Comparison of ENCODE assay signal across 8 cellular contexts in the genomic region with DNA sequence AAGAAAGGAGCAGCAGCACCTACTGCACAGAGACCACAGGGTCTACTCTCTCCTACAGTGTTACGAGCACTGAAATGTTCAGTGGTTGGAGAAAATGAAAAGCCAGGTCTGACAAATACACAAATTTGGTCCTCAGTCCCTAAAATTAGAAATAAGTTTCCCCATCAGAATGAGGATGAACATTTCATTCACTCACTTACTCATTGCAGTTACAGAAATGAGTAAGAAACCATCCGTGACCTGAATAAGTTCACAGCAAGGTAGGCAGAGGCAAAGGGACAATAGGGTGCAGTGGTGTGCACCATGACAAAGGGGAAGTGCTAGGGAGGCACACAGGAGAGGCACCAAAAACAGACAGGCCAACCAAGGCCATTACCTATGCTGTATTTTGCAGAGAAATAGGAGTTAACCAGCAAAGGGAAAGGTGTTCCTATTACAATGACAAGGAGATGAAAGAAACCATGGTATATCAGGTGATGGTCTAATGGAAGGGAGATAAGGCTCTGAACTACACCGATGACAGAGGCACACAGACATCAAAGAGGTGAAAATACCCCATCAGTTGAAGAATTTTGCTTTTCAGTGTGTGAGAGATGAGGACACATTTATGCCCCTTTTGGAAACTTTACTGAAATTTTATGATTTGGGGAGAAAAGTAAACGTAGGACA. TPM values are rescaled to one million over a fixed set of nuclear protein-coding genes. Genes with fewer than 3 reads are reported as not detected.
DNase-seq lines count a peak whose midpoint lies in the region; ATAC-seq and TF ChIP-seq lines count a peak whose summit lies in the region.

No MANE protein-coding gene starts in this region.

- CTCF ChIA-PET in activated B cell treated with CpG ODN at 0.5 μM for 24 hours (lab: Charles Lee) = interaction anchor here (1.2 kb wide), 1 partner anchor 142 kb away, joined by 3 read pairs; no protein-coding TSS in a partner anchor

- H3K27me3 Mint-ChIP-seq in activated B cell treated with CpG ODN at 0.5 μM for 24 hours = no peaks in the 10 kb centered on the region

- TF ChIP-seq CTCF in activated B cell treated with CpG ODN at 0.5 μM for 24 hours (IDR thresholded peaks at IDR 0.05) = no peak
- no peak for TF ChIP-seq CTCF in brain microvascular endothelial cell (IDR thresholded peaks at IDR 0.05; ENCODE audit: low read depth, low read length, missing control alignments)

- no peak overlapping the region for H3K4me3 ChIP-seq in brain microvascular endothelial cell (ENCODE audit: low read depth, low read length)

- no peaks in the 10 kb centered on the region for H3K9me3 Mint-ChIP-seq in activated B cell treated with CpG ODN at 0.5 μM for 24 hours

- in situ Hi-C loops in brain microvascular endothelial cell (cut with HindIII; ENCODE audit: low pct_ligation_motif_present, low sequenced_read_pairs) = no loop called here

- ATAC-seq in HG03108 (IDR thresholded peaks at IDR 0.05; ENCODE audit: unreplicated experiment) = peak; percentile 79
- peak; percentile 88 for ATAC-seq in activated B cell treated with CpG ODN at 0.5 μM for 24 hours (ENCODE audit: low read depth)

- H3K36me3 ChIP-seq in brain microvascular endothelial cell (replicated peaks) = no peaks in the 10 kb centered on the region

- peak overlapping the region; percentile 84 for H3K27ac Mint-ChIP-seq in activated B cell treated with CpG ODN at 0.5 μM for 24 hours

- intact Hi-C loops in activated B cell treated with CpG ODN at 0.5 μM for 24 hours (cut with micrococcal nuclease) = loop anchor here (1.0 to 2.0 kb wide), 7 partner anchors 29 to 148 kb away; no protein-coding TSS in a partner anchor

- H3K36me3 Mint-ChIP-seq in activated B cell treated with CpG ODN at 0.5 μM for 24 hours (ENCODE audit: low read depth) = peaks cover 2% of the 10 kb centered on the region

- no peak overlapping the region for H3K27ac ChIP-seq in brain microvascular endothelial cell

- POLR2A ChIA-PET in activated B cell treated with CpG ODN at 0.5 μM for 24 hours (lab: Charles Lee) = interaction anchor here (2.4 kb wide), 1 partner anchor 29 kb away, joined by 23 read pairs; the partner anchor contains the start of gene VAV3

- peak; percentile 57 for DNase-seq in activated naive CD4-positive, alpha-beta T cell treated with Interleukin-2 at 50 U/mL for 16 hours
- no peak for DNase-seq in activated naive CD4-positive, alpha-beta T cell (lab: John Stamatoyannopoulos, UW)
- DNase-seq in activated B cell treated with CpG ODN at 0.5 μM for 24 hours = peak; percentile 25
- peak; percentile 32 to 36 for DNase-seq in stimulated activated CD4-positive, alpha-beta T cell treated with anti-CD3 and anti-CD28 coated beads, Interleukin-2, amount 100 ng/mL, for 48 hours
- DNase-seq in DMS53 treated with DMSO at 0.1 percent for 48 hours (lab: John Stamatoyannopoulos, UW; ENCODE audit: unreplicated experiment) = no peak
- DNase-seq in NCI-H82 treated with DMSO at 0.1 percent for 48 hours (lab: John Stamatoyannopoulos, UW; ENCODE audit: unreplicated experiment) = no peak
- DNase-seq in brain microvascular endothelial cell = no peak

- no peaks in the 10 kb centered on the region for H3K27me3 ChIP-seq in brain microvascular endothelial cell (replicated peaks)

- H3K4me3 Mint-ChIP-seq in activated B cell treated with CpG ODN at 0.5 μM for 24 hours = peak overlapping the region; percentile 68

- peaks cover 75% of the 10 kb centered on the region for H3K4me1 Mint-ChIP-seq in activated B cell treated with CpG ODN at 0.5 μM for 24 hours

RNA-seq across cellular contexts. Expression of gene VAV3, which starts 29.4 kb away (rescaled TPM):
- total RNA-seq in activated B cell treated with CpG ODN at 0.5 μM for 24 hours = 28.7 and 29.1 TPM in 2 replicates

Comparison
In these comparisons a context has a peak if more than half of its experiments do, and no peak if none do; other contexts are left out.
1. DNase-seq: peak in activated naive CD4-positive, alpha-beta T cell treated with Interleukin-2 at 50 U/mL for 16 hours (single experiment), activated B cell treated with CpG ODN at 0.5 μM for 24 hours (single experiment) and stimulated activated CD4-positive, alpha-beta T cell treated with anti-CD3 and anti-CD28 coated beads, Interleukin-2, amount 100 ng/mL, for 48 hours (2 of 2); none in activated naive CD4-positive, alpha-beta T cell (0 of 4), DMS53 treated with DMSO at 0.1 percent for 48 hours (single experiment), NCI-H82 treated with DMSO at 0.1 percent for 48 hours (single experiment) and brain microvascular endothelial cell (single experiment).